29 cellular contexts compared by ENCODE assay signal in genomic region chr5:56028708-56029107, GRCh38.
"Had no signal": no experiment of that assay in that cellular context is flagged by ENCODE, and none has a peak within 500 bp of the region (broad histone marks: within the 10 kb centered on the region; RNA-seq: fewer than 3 reads in every experiment).

No MANE protein-coding gene starts in this region.

- H3K4me3 ChIP-seq: colonic mucosa, gastroesophageal sphincter, heart left ventricle, hepatocyte, lung, mucosa of descending colon, neural progenitor cell, ovary, psoas muscle, skin epidermis, spleen, thoracic aorta, tibial nerve, upper lobe of right lung had no signal

- H3K27me3 ChIP-seq: colonic mucosa, foreskin keratinocyte, gastroesophageal sphincter, heart left ventricle, hepatocyte, neural progenitor cell, ovary, spleen, tibial nerve, upper lobe of right lung had no signal

- H3K36me3 ChIP-seq: colonic mucosa, gastroesophageal sphincter, heart left ventricle, neural progenitor cell, ovary, spleen, thoracic aorta, tibial nerve, upper lobe of right lung had no signal

- H2AFZ ChIP-seq: hepatocyte, neural progenitor cell had no signal

- H3K9ac ChIP-seq: neural progenitor cell had no signal

- H3K4me2 ChIP-seq: hepatocyte, neural progenitor cell had no signal

- H3K27ac ChIP-seq: colonic mucosa, epithelial cell of prostate, foreskin keratinocyte, gastroesophageal sphincter, heart left ventricle, neural progenitor cell, ovary, psoas muscle, skin epidermis, spleen, thoracic aorta, tibial nerve, upper lobe of right lung had no signal

- H3K9me3 ChIP-seq: colonic mucosa, gastroesophageal sphincter, heart left ventricle, mucosa of descending colon, ovary, psoas muscle, spleen, thoracic aorta, tibial nerve, upper lobe of right lung had no signal

- H3K4me1 ChIP-seq: colonic mucosa, gastroesophageal sphincter, neural progenitor cell, psoas muscle, tibial nerve had no signal

- H3K79me2 ChIP-seq: hepatocyte had no signal

- DNase-seq: colonic mucosa; effector CD8-positive, alpha-beta T cell; endodermal cell; foreskin keratinocyte; heart left ventricle; kidney; mucosa of descending colon; naive B cell; nucleus accumbens; ovary; posterior cingulate gyrus; psoas muscle; right cardiac atrium; spleen; stimulated activated CD4-positive, alpha-beta T cell treated with anti-CD3 and anti-CD28 coated beads, Interleukin-4, amount 100 ng/mL, for 4 hours; stimulated activated naive CD8-positive, alpha-beta T cell treated with anti-CD3 and anti-CD28 coated beads, Interleukin-15, Interleukin-2, amounts not matched to agents 100 U/mL and 50 U/mL, for 24 hours; substantia nigra; upper lobe of right lung had no signal

- FAIRE-seq: kidney had no signal

- ATAC-seq: esophagus mucosa; foreskin keratinocyte; gastroesophageal sphincter; heart left ventricle; left lobe of liver; mucosa of descending colon; psoas muscle; right cardiac atrium; stimulated activated memory B cell treated with anti-CD40 and anti-IgM and Interleukin-4, amounts not matched to agents 10 μg/mL and 1 μg/mL and 100 μg/mL, for 72 hours; stimulated activated naive CD8-positive, alpha-beta T cell treated with anti-CD3 and anti-CD28 coated beads, Interleukin-15, Interleukin-2, amounts not matched to agents 100 U/mL and 50 U/mL, for 24 hours; upper lobe of right lung had no signal
